ENCODE assay signal across 9 cellular contexts in the genomic region with DNA sequence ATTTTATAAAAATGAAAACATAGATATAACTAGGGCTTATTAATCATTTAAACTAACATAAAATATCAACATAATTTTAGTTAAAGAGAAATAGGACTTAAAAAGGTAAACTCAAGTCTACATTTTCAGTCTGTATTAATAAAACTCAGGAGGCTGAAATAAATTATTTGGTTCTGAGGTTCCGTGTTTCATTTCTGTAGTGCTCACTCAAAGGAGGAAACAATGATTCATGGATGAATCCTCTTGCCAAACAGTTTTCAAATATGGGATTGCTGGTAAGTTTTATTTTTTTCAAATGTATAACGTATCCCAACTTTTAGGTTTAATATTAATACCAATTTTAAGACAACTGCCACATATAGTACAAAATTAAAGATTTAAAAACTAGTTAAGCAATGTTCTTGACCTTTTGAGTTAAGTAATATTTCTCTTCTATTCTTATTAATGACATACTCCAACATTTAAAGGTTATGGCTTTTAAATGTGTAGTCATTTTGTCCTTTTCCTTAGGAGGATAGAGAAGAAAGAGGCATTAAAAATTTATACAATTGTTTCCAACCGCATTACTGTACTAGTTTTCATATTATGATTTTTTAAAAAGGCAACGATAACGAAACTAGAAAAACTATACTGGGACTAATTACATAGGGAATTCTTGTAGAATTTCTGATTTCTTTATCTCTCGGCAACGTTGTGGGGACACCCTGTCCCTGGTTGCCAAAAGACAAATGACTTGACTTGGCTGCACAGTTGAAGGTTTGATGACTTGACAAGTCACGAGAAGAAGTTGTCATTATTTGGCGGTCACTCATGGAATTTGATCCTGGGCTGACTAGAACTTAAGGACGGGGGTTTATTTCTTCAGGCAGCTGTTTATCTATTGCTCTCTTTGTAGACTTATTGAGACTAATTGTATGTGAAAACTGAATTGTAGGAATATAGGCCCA.
DNase-seq lines count a peak whose midpoint lies in the region; ATAC-seq and TF ChIP-seq lines count a peak whose summit lies in the region.
"Had no signal": no experiment of that assay in that cellular context is flagged by ENCODE, and none has a peak within 500 bp of the region (broad histone marks: within the 10 kb centered on the region; RNA-seq: fewer than 3 reads in every experiment).

No MANE protein-coding gene starts in this region.

- no TSS peak for BruUV-seq in A673 (replicated peaks; lab: Mats Ljungman, UMichigan)

- H3K9me3 Mint-ChIP-seq in CD8-positive, alpha-beta T cell: no peaks in the 10 kb centered on the region
- no peaks in the 10 kb centered on the region for H3K9me3 Mint-ChIP-seq in endothelial cell (ENCODE audit: unreplicated experiment)

- H3K9me3 ChIP-seq in CD8-positive, alpha-beta T cell (ENCODE audit: low read length): no peaks in the 10 kb centered on the region
- H3K9me3 ChIP-seq in RWPE2 (ENCODE audit: severe bottlenecking) (no peaks in the 10 kb centered on the region), prostate gland (no peaks in the 10 kb centered on the region), A673 (ENCODE audit: low read depth, low read length, poor library complexity, severe bottlenecking) (no peaks in the 10 kb centered on the region)

- peak overlapping the region; percentile 96 for H3K27ac Mint-ChIP-seq in CD8-positive, alpha-beta T cell
- no peak overlapping the region for H3K27ac Mint-ChIP-seq in endothelial cell (ENCODE audit: unreplicated experiment)

- peak overlapping the region; percentile 72 for H3K27ac ChIP-seq in CD8-positive, alpha-beta T cell (ENCODE audit: low read depth, low read length)
- H3K27ac ChIP-seq in RWPE2 (ENCODE audit: poor library complexity, severe bottlenecking) (peak overlapping the region; percentile 59), prostate gland (peak overlapping the region; percentile 84 to 87), A673 (ENCODE audit: low read depth, low read length, poor library complexity, severe bottlenecking) (no peak overlapping the region)

- H3K27me3 ChIP-seq in CD8-positive, alpha-beta T cell (ENCODE audit: insufficient read depth, low read length): no peaks in the 10 kb centered on the region
- no peaks in the 10 kb centered on the region for H3K27me3 ChIP-seq in RWPE2 (ENCODE audit: insufficient read depth, poor library complexity, severe bottlenecking)
- H3K27me3 ChIP-seq in prostate gland (replicated peaks; ENCODE audit: insufficient read depth): no peaks in the 10 kb centered on the region
- no peaks in the 10 kb centered on the region for H3K27me3 ChIP-seq in A673 (replicated peaks; ENCODE audit: insufficient read depth, low read depth, low read length, poor library complexity)

- H3K4me3 ChIP-seq in CD8-positive, alpha-beta T cell (ENCODE audit: low read depth, low read length): peak overlapping the region; percentile 72
- H3K4me3 ChIP-seq in RWPE2 (ENCODE audit: severe bottlenecking) (peak overlapping the region; percentile 14), prostate gland (peak overlapping the region; percentile 18 to 24), A673 (ENCODE audit: low read depth, low read length, poor library complexity, severe bottlenecking) (no peak overlapping the region)

- H3K4me1 Mint-ChIP-seq in CD8-positive, alpha-beta T cell (ENCODE audit: low read depth): peaks cover 50% of the 10 kb centered on the region
- H3K4me1 Mint-ChIP-seq in endothelial cell (ENCODE audit: unreplicated experiment): peaks cover 8% of the 10 kb centered on the region

- 44% methylated on average over 10 of the region's 10 CpGs for WGBS in prostate gland

- no peaks in the 10 kb centered on the region for H3K27me3 Mint-ChIP-seq in CD8-positive, alpha-beta T cell (ENCODE audit: low read depth)
- peaks cover 1% of the 10 kb centered on the region for H3K27me3 Mint-ChIP-seq in endothelial cell (ENCODE audit: unreplicated experiment)

- peak overlapping the region; percentile 84 for H3K4me3 Mint-ChIP-seq in CD8-positive, alpha-beta T cell
- no peak overlapping the region for H3K4me3 Mint-ChIP-seq in endothelial cell (ENCODE audit: unreplicated experiment)

- no peak for DNase-seq in CD8-positive, alpha-beta T cell
- DNase-seq in RWPE2 (ENCODE audit: low spot score) (no peak), fibroblast of gingiva (ENCODE audit: low read depth) (peak; percentile 53), prostate gland (ENCODE audit: low spot score) (no peak), A673 (ENCODE audit: low spot score) (no peak), GM19240 (ENCODE audit: insufficient read length, low spot score) (no peak), endothelial cell (ENCODE audit: low spot score) (no peak)
- DNase-seq: NCI-H1092 treated with DMSO at 0.1 percent for 48 hours had no signal

- peaks cover 45% of the 10 kb centered on the region for H3K36me3 ChIP-seq in CD8-positive, alpha-beta T cell (ENCODE audit: insufficient read depth, low read length)
- H3K36me3 ChIP-seq in RWPE2 (ENCODE audit: low read depth) (peaks cover 14% of the 10 kb centered on the region), prostate gland (no peaks in the 10 kb centered on the region), A673 (ENCODE audit: insufficient read depth, low read length, poor library complexity, severe bottlenecking) (peaks cover 35% of the 10 kb centered on the region)

- no peak for TF ChIP-seq CTCF in CD8-positive, alpha-beta T cell (IDR thresholded peaks at IDR 0.05)
- TF ChIP-seq CTCF in RWPE2 (IDR thresholded peaks at IDR 0.05; ENCODE audit: poor library complexity, severe bottlenecking) (no peak), prostate gland (IDR thresholded peaks at IDR 0.05) (no peak), A673 (conservative IDR thresholded peaks at IDR 0.05; ENCODE audit: low read depth, low read length) (no peak), endothelial cell (IDR thresholded peaks at IDR 0.05; ENCODE audit: unreplicated experiment) (no peak)

- intact Hi-C loops in CD8-positive, alpha-beta T cell (cut with DNase I, micrococcal nuclease): loop anchor here (1.0 to 5.0 kb wide), 3 partner anchors 35 to 71 kb away; a partner anchor contains a TSS
- intact Hi-C loops in prostate gland (cut with DNase I) (loop anchor here (5.0 to 10.0 kb wide), 3 partner anchors 70 to 232 kb away; a partner anchor contains a TSS), A673 (cut with micrococcal nuclease; ENCODE audit: unreplicated experiment) (no loop called here)

- CTCF ChIA-PET in CD8-positive, alpha-beta T cell (lab: Charles Lee): interaction anchor here (3.3 kb wide), 1 partner anchor 70 kb away, joined by 14 read pairs; a partner anchor contains a TSS
- CTCF ChIA-PET in A673 (lab: Charles Lee): no interaction called here

- H3K36me3 Mint-ChIP-seq in CD8-positive, alpha-beta T cell: peaks cover 78% of the 10 kb centered on the region
- H3K36me3 Mint-ChIP-seq in endothelial cell (ENCODE audit: low read depth, unreplicated experiment): peaks cover 25% of the 10 kb centered on the region

- H3K4me1 ChIP-seq in CD8-positive, alpha-beta T cell (ENCODE audit: insufficient read depth, low read length): peaks cover 27% of the 10 kb centered on the region
- H3K4me1 ChIP-seq in RWPE2 (ENCODE audit: insufficient read depth, poor library complexity, severe bottlenecking) (peaks cover 22% of the 10 kb centered on the region), prostate gland (replicated peaks) (peaks cover 4% of the 10 kb centered on the region), A673 (ENCODE audit: insufficient read depth, low read length, poor library complexity, severe bottlenecking) (no peaks in the 10 kb centered on the region)

- no peak for ATAC-seq in CD8-positive, alpha-beta T cell
- ATAC-seq in RWPE2 (ENCODE audit: low read depth): no peak
- no peak for ATAC-seq in GM21423 (IDR thresholded peaks at IDR 0.05; ENCODE audit: unreplicated experiment)

- no peak for TF ChIP-seq POLR2A in prostate gland (IDR thresholded peaks at IDR 0.05)

- POLR2A ChIA-PET in CD8-positive, alpha-beta T cell (lab: Charles Lee): interaction anchor here (1.1 kb wide), 1 partner anchor 65 kb away, joined by 3 read pairs; no protein-coding TSS in a partner anchor
- POLR2A ChIA-PET in A673 (lab: Charles Lee; ENCODE audit: low non-redundant PET): no interaction called here
